ENCODE assay signal across 24 cellular contexts in genomic region chr14:102421366-102422057, GRCh38. TPM values are rescaled to one million over a fixed set of nuclear protein-coding genes. Genes with fewer than 3 reads are reported as not detected.
A peak's percentile ranks its signal among the peaks of the same experiment; 100 is the strongest.
DNase-seq lines count a peak whose midpoint lies in the region; ATAC-seq, FAIRE-seq and TF ChIP-seq lines count a peak whose summit lies in the region.
"Had no signal": no experiment of that assay in that cellular context is flagged by ENCODE, and none has a peak within 500 bp of the region (broad histone marks: within the 10 kb centered on the region; RNA-seq: fewer than 3 reads in every experiment).

No MANE protein-coding gene starts in this region.

- H3K27ac ChIP-seq in K562 (ENCODE audit: extremely low read depth, low read depth, low read length), result no peak overlapping the region
- no peak overlapping the region for H3K27ac ChIP-seq in osteoblast (ENCODE audit: low read depth, low read length)
- no peak overlapping the region for H3K27ac ChIP-seq in trophoblast cell (ENCODE audit: low read depth, low read length)
- H3K27ac ChIP-seq in lower lobe of right lung, result no peak overlapping the region
- H3K27ac ChIP-seq: ascending aorta, BLaER1, GM23248, heart left ventricle, prostate gland, spleen had no signal

- intact Hi-C loops in K562 (cut with micrococcal nuclease), result no loop called here
- intact Hi-C loops in lower lobe of right lung (cut with DNase I), result no loop called here

- H2BK12ac ChIP-seq in trophoblast cell (ENCODE audit: low read length), result no peak overlapping the region

- no peak overlapping the region for H4K8ac ChIP-seq in trophoblast cell (ENCODE audit: low read depth, low read length)

- H3K79me2 ChIP-seq in K562 (ENCODE audit: control insufficient read depth, insufficient read depth, low read length) (no peaks in the 10 kb centered on the region), osteoblast (ENCODE audit: insufficient read depth, low read length) (no peaks in the 10 kb centered on the region), trophoblast cell (ENCODE audit: control insufficient read depth, insufficient read depth, low read length, poor library complexity) (no peaks in the 10 kb centered on the region)

- H3K14ac ChIP-seq in trophoblast cell (ENCODE audit: low read length), result no peak overlapping the region

- no peaks in the 10 kb centered on the region for H3K36me3 ChIP-seq in K562 (ENCODE audit: control insufficient read depth, insufficient read depth, low read length)
- peaks cover 5% of the 10 kb centered on the region for H3K36me3 ChIP-seq in osteoblast (ENCODE audit: insufficient read depth, low read length)
- H3K36me3 ChIP-seq in trophoblast cell (ENCODE audit: control insufficient read depth in 1 of 2, insufficient read depth in 2 of 2, low read length in 2 of 2), result peaks cover 2 to 7% of the 10 kb centered on the region in 2 experiments
- H3K36me3 ChIP-seq in lower lobe of right lung, result peaks cover 6% of the 10 kb centered on the region
- H3K36me3 ChIP-seq: BLaER1, prostate gland had no signal

- H4K91ac ChIP-seq in trophoblast cell (ENCODE audit: low read depth, low read length), result no peak overlapping the region

- H4K12ac ChIP-seq in trophoblast cell (ENCODE audit: low read depth, low read length), result no peak overlapping the region

- H3K4me3 ChIP-seq in K562, result no peak overlapping the region
- H3K4me3 ChIP-seq in osteoblast (ENCODE audit: insufficient read depth, low read length), result no peak overlapping the region
- H3K4me3 ChIP-seq in trophoblast cell (ENCODE audit: low read depth, low read length), result no peak overlapping the region
- no peak overlapping the region for H3K4me3 ChIP-seq in lower lobe of right lung
- H3K4me3 ChIP-seq: ascending aorta, BLaER1, GM23248, heart left ventricle, prostate gland, spleen had no signal

- POLR2A ChIA-PET in K562 (lab: Yijun Ruan, JAX), result no interaction called here

- in situ Hi-C loops in K562 (cut with MboI), result no loop called here

- ATAC-seq in K562, result peak; percentile 52; the same call in 2 of the 3 replicates
- ATAC-seq in GM21390 (IDR thresholded peaks at IDR 0.05; ENCODE audit: unreplicated experiment), result no peak
- ATAC-seq in lower lobe of right lung, result no peak
- ATAC-seq: activated CD8-positive, alpha-beta T cell treated with anti-CD3 and anti-CD28 coated beads, Interleukin-2, amount 10 ng/mL, durations not matched to agents 7 days and 5 days; activated naive CD4-positive, alpha-beta T cell treated with anti-CD3 and anti-CD28 coated beads, Interleukin-2, amount 50 U/mL, for 72 hours; activated T-cell treated with anti-CD3 and anti-CD28 coated beads, Interleukin-2, amount 50 U/mL, for 4 hours; heart left ventricle; stimulated activated naive CD8-positive, alpha-beta T cell treated with anti-CD3 and anti-CD28 coated beads, Interleukin-15, Interleukin-2, amounts not matched to agents 100 U/mL and 50 U/mL, for 24 hours had no signal

- TF ChIP-seq CTCF in K562 (IDR thresholded peaks at IDR 0.05 in 2 of 3, conservative IDR thresholded peaks at IDR 0.05 in 1 of 3; ENCODE audit: insufficient read depth in 2 of 3, low read depth in 1 of 3, low read length in 3 of 3) (peak in 2 of 3 experiments; percentile 27 to 34; a peak in 3 of 6 replicates), osteoblast (IDR thresholded peaks at IDR 0.05; ENCODE audit: extremely low read depth, low read depth, low read length) (no peak), lower lobe of right lung (IDR thresholded peaks at IDR 0.05) (no peak)

- 16% methylated on average over 10 of the region's 12 CpGs for WGBS in K562 (ENCODE audit: insufficient coverage, low coverage, missing lambda C conversion rate)
- no CpG with 5 or more reads among the region's 12 CpGs for WGBS in trophoblast cell (ENCODE audit: extremely low coverage, insufficient coverage, insufficient read length)

- H3K27me3 ChIP-seq in K562 (ENCODE audit: control insufficient read depth in 2 of 2, insufficient read depth in 2 of 2, low read length in 2 of 2), result peaks cover 0 to 11% of the 10 kb centered on the region in 2 experiments; a peak in 2 of 5 replicates
- H3K27me3 ChIP-seq in osteoblast (ENCODE audit: insufficient read depth, low read length), result no peaks in the 10 kb centered on the region
- no peaks in the 10 kb centered on the region for H3K27me3 ChIP-seq in trophoblast cell (ENCODE audit: insufficient read depth, low read length)
- H3K27me3 ChIP-seq in lower lobe of right lung (ENCODE audit: low read depth), result no peaks in the 10 kb centered on the region
- H3K27me3 ChIP-seq: ascending aorta, BLaER1, heart left ventricle, spleen had no signal

- H3K18ac ChIP-seq in trophoblast cell (ENCODE audit: low read length), result no peak overlapping the region

- peak; percentile 2 for DNase-seq in AG08396 (ENCODE audit: low spot score)
- DNase-seq in HTR-8/SVneo (ENCODE audit: insufficient read length, low spot score), result no peak
- DNase-seq in K562 (ENCODE audit: extremely low read depth in 1 of 4, low spot score in 3 of 4), result peak in 1 of 4 experiments; percentile 11
- peak; percentile 51 for DNase-seq in osteoblast (ENCODE audit: insufficient read length, low spot score, missing footprints)
- no peak for DNase-seq in trophoblast cell
- no peak for DNase-seq in DMS153 treated with DMSO at 0.1 percent for 48 hours (lab: John Stamatoyannopoulos, UW; ENCODE audit: unreplicated experiment)
- DNase-seq in lower lobe of right lung, result no peak
- DNase-seq: activated CD4-positive, alpha-beta T cell treated with anti-CD3 and anti-CD28 coated beads for 1 hour; activated CD8-positive, alpha-beta T cell treated with anti-CD3 and anti-CD28 coated beads, Interleukin-2, amount 10 ng/mL, durations not matched to agents 7 days and 5 days; activated T-cell treated with anti-CD3 and anti-CD28 coated beads, Interleukin-2, amount 50 U/mL, for 4 hours; Caco-2; GM23248; heart left ventricle; MM.1S; NCI-H1436; SHP77 treated with DMSO at 0.1 percent for 48 hours; spleen; stimulated activated CD4-positive, alpha-beta T cell treated with anti-CD3 and anti-CD28 coated beads, Interleukin-4, amount 100 ng/mL, for 24 hours; stimulated activated naive CD8-positive, alpha-beta T cell treated with anti-CD3 and anti-CD28 coated beads, Interleukin-15, Interleukin-2, amounts not matched to agents 100 U/mL and 50 U/mL, for 24 hours had no signal

- H2AFZ ChIP-seq in K562 (ENCODE audit: low read depth, low read length), result no peak overlapping the region
- H2AFZ ChIP-seq in osteoblast (ENCODE audit: low read length), result no peak overlapping the region
- H2AFZ ChIP-seq in trophoblast cell (ENCODE audit: insufficient read depth, low read length, poor library complexity), result no peak overlapping the region
- H2AFZ ChIP-seq: GM23248 had no signal

- no peaks in the 10 kb centered on the region for H3K79me1 ChIP-seq in trophoblast cell (ENCODE audit: low read length)

- H2BK120ac ChIP-seq in trophoblast cell (ENCODE audit: insufficient read depth, low read length, poor library complexity), result no peak overlapping the region

- H3K4me1 ChIP-seq in K562 (replicated peaks in 1 of 2; ENCODE audit: control insufficient read depth in 2 of 2, insufficient read depth in 2 of 2, low read length in 2 of 2), result peaks cover 6 to 16% of the 10 kb centered on the region in 2 experiments; a peak in 3 of 5 replicates
- no peaks in the 10 kb centered on the region for H3K4me1 ChIP-seq in osteoblast (ENCODE audit: insufficient read depth, low read length)
- H3K4me1 ChIP-seq in trophoblast cell (ENCODE audit: control insufficient read depth in 1 of 2, insufficient read depth in 2 of 2, low read length in 2 of 2), result no peaks in the 10 kb centered on the region
- H3K4me1 ChIP-seq in lower lobe of right lung, result no peaks in the 10 kb centered on the region
- H3K4me1 ChIP-seq: ascending aorta, BLaER1, Caco-2, heart left ventricle, prostate gland, spleen had no signal

- no peak overlapping the region for H3K4me2 ChIP-seq in K562 (ENCODE audit: insufficient read depth, low read length)
- no peak overlapping the region for H3K4me2 ChIP-seq in osteoblast (ENCODE audit: insufficient read depth, low read length)
- no peak overlapping the region for H3K4me2 ChIP-seq in trophoblast cell (ENCODE audit: low read length)
- H3K4me2 ChIP-seq: BLaER1 had no signal

- TF ChIP-seq EP300 in K562 (IDR thresholded peaks at IDR 0.05; ENCODE audit: low read length), result no peak

- H3K9me1 ChIP-seq in K562 (ENCODE audit: control insufficient read depth, insufficient read depth, low read length), result no peaks in the 10 kb centered on the region

- H4K20me1 ChIP-seq in K562 (replicated peaks; ENCODE audit: control insufficient read depth, insufficient read depth, low read length) (no peaks in the 10 kb centered on the region), osteoblast (ENCODE audit: insufficient read depth, low read length) (no peaks in the 10 kb centered on the region)
- H4K20me1 ChIP-seq: BLaER1 had no signal

- 0 out of 4 replicates have a peak, but pooled peaks of 1 of the 2 experiments have one; percentile 8 for TF ChIP-seq RAD21 in K562 (CRISPR knock-in tag; conservative IDR thresholded peaks at IDR 0.05 in 1 of 2, IDR thresholded peaks at IDR 0.05 in 1 of 2)

- H3K23ac ChIP-seq in trophoblast cell (ENCODE audit: low read length), result no peak overlapping the region

- FAIRE-seq in HTR-8/SVneo (lab: Jason Lieb, UNC), result peak; percentile 55
- FAIRE-seq in K562 (lab: Jason Lieb, UNC), result no peak

- BruUV-seq in K562 (replicated peaks; lab: Mats Ljungman, UMichigan), result no TSS peak

- CTCF ChIA-PET in K562 (lab: Yijun Ruan, JAX; ENCODE audit: low intra/inter-chr PET ratio), result interaction anchor here (0.6 kb wide), 1 partner anchor 298 kb away, joined by 3 read pairs; no protein-coding TSS in a partner anchor

- H2BK5ac ChIP-seq in trophoblast cell (ENCODE audit: low read depth, low read length, poor library complexity), result no peak overlapping the region

- TF ChIP-seq POLR2A in K562 (conservative IDR thresholded peaks at IDR 0.05), result no peak

- H3K9me3 ChIP-seq in K562 (replicated peaks; ENCODE audit: control insufficient read depth, insufficient read depth, low read depth, low read length) (no peaks in the 10 kb centered on the region), osteoblast (ENCODE audit: low read depth, low read length) (no peaks in the 10 kb centered on the region), trophoblast cell (ENCODE audit: insufficient read depth, low read depth, low read length) (no peaks in the 10 kb centered on the region), lower lobe of right lung (no peaks in the 10 kb centered on the region)
- H3K9me3 ChIP-seq: ascending aorta, BLaER1, Caco-2, heart left ventricle, prostate gland, spleen had no signal

- H3K4ac ChIP-seq in trophoblast cell (ENCODE audit: low read depth, low read length), result no peak overlapping the region

- H3K9ac ChIP-seq in K562 (ENCODE audit: insufficient read depth in 1 of 2, low read depth in 2 of 2, low read length in 2 of 2) (no peak overlapping the region), trophoblast cell (ENCODE audit: low read length) (no peak overlapping the region)
- H3K9ac ChIP-seq: BLaER1, GM23248 had no signal

- no peak overlapping the region for H2AK5ac ChIP-seq in trophoblast cell (ENCODE audit: low read length)

RNA-seq across cellular contexts. Expression of gene TECPR2, which starts 58.8 kb away (rescaled TPM):
- total RNA-seq in K562 (2011; cell fraction: chromatin; rRNA removed; ENCODE audit: low replicate concordance), result 6.6 and 6.9 TPM in 2 replicates
- 3.2 and 5.3 TPM in 2 replicates for total RNA-seq in K562 (2011; cell fraction: nucleolus; rRNA removed)
- 1.8 and 3.7 TPM in 2 replicates for total RNA-seq in K562 (2011; cell fraction: nucleoplasm; rRNA removed)
- total RNA-seq in K562 (2014; rRNA removed), result 0.54 and 1.8 TPM in 2 replicates
- 1.0 and 1.1 TPM in 2 replicates for total RNA-seq in K562 (2014; rRNA removed; fragmentation: Illumina TruSeq; extraction: Trizol)
- 0.83 and 1.2 TPM in 2 replicates for total RNA-seq in K562 (2015; rRNA removed; fragmentation: Illumina TruSeq; extraction: Trizol)
- 1.7 and 3.0 TPM in 2 replicates for total RNA-seq in K562 (2021)
- 1.0 and 1.4 TPM in 2 replicates for polyA plus RNA-seq in K562 (2011; rRNA removed)
- polyA plus RNA-seq in K562 (2011; cell fraction: cytosol; rRNA removed), result 0.65 and 1.3 TPM in 2 replicates
- 1.8 and 2.9 TPM in 2 replicates for polyA plus RNA-seq in K562 (2011; cell fraction: nucleus; rRNA removed)
- polyA plus RNA-seq in K562 (2012), result 1.2 and 1.9 TPM in 2 replicates
- polyA plus RNA-seq in K562 (2014; fragmentation: Illumina TruSeq; extraction: Trizol), result 0.65 and 0.96 TPM in 2 replicates
- polyA plus RNA-seq in K562 (2014; fragmentation: Nextera tagmentation; extraction: Ambion mirVana), result under 1 TPM; 0.04 to 0.13 TPM
- 0.62 and 1.1 TPM in 2 replicates for polyA plus RNA-seq in K562 (2014; rRNA removed)
- polyA minus RNA-seq in K562 (2011; rRNA and poly(A)+ RNA removed), result 1.9 and 2.3 TPM in 2 replicates
- 0.82 and 2.5 TPM in 2 replicates for polyA minus RNA-seq in K562 (2011; cell fraction: cytosol; rRNA and poly(A)+ RNA removed)
- 2.0 and 3.1 TPM in 2 replicates for polyA minus RNA-seq in K562 (2011; cell fraction: nucleus; rRNA and poly(A)+ RNA removed)
- total RNA-seq in osteoblast, result 13.0 and 13.3 TPM in 2 replicates
- 6.6 and 6.9 TPM in 2 replicates for polyA plus RNA-seq in trophoblast cell (2013)
- total RNA-seq in lower lobe of right lung, result 23.2 TPM

RNA-seq across cellular contexts. Expression of gene CINP, which starts 58.8 kb away (rescaled TPM):
- 24.7 and 34.2 TPM in 2 replicates for total RNA-seq in K562 (2011; cell fraction: chromatin; rRNA removed; ENCODE audit: low replicate concordance)
- 17.8 and 18.5 TPM in 2 replicates for total RNA-seq in K562 (2011; cell fraction: nucleolus; rRNA removed)
- 23.9 and 27.1 TPM in 2 replicates for total RNA-seq in K562 (2011; cell fraction: nucleoplasm; rRNA removed)
- 47.7 and 56.1 TPM in 2 replicates for total RNA-seq in K562 (2014; rRNA removed)
- 39.3 and 44.7 TPM in 2 replicates for total RNA-seq in K562 (2014; rRNA removed; fragmentation: Illumina TruSeq; extraction: Trizol)
- total RNA-seq in K562 (2015; rRNA removed; fragmentation: Illumina TruSeq; extraction: Trizol), result 40.1 and 41.2 TPM in 2 replicates
- 41.2 and 41.8 TPM in 2 replicates for total RNA-seq in K562 (2021)
- 40.8 and 43.7 TPM in 2 replicates for polyA plus RNA-seq in K562 (2011; rRNA removed)
- 46.2 and 84.1 TPM in 2 replicates for polyA plus RNA-seq in K562 (2011; cell fraction: cytosol; rRNA removed)
- 15.0 and 17.6 TPM in 2 replicates for polyA plus RNA-seq in K562 (2011; cell fraction: nucleus; rRNA removed)
- 37.8 and 38.6 TPM in 2 replicates for polyA plus RNA-seq in K562 (2012)
- polyA plus RNA-seq in K562 (2014; fragmentation: Illumina TruSeq; extraction: Trizol), result 56.5 and 62.4 TPM in 2 replicates
- 10 to 100 TPM; 36.3 to 63.2 TPM for polyA plus RNA-seq in K562 (2014; fragmentation: Nextera tagmentation; extraction: Ambion mirVana)
- 54.2 and 54.5 TPM in 2 replicates for polyA plus RNA-seq in K562 (2014; rRNA removed)
- polyA minus RNA-seq in K562 (2011; rRNA and poly(A)+ RNA removed), result 26.9 and 36.0 TPM in 2 replicates
- 15.5 and 16.7 TPM in 2 replicates for polyA minus RNA-seq in K562 (2011; cell fraction: cytosol; rRNA and poly(A)+ RNA removed)
- 7.1 and 10.9 TPM in 2 replicates for polyA minus RNA-seq in K562 (2011; cell fraction: nucleus; rRNA and poly(A)+ RNA removed)
- total RNA-seq in osteoblast, result 31.8 and 49.2 TPM in 2 replicates
- 22.1 and 23.0 TPM in 2 replicates for polyA plus RNA-seq in trophoblast cell (2013)
- 34.3 TPM for total RNA-seq in lower lobe of right lung

Comparison
In these comparisons a context has a peak if more than half of its experiments do, and no peak if none do; other contexts are left out.
1. DNase-seq: peak in AG08396 (single experiment) and osteoblast (single experiment); none in HTR-8/SVneo (single experiment), trophoblast cell (0 of 2), DMS153 treated with DMSO at 0.1 percent for 48 hours (single experiment) and lower lobe of right lung (single experiment).
2. CTCF ChIP-seq: peak in K562 (2 of 3); none in osteoblast (single experiment) and lower lobe of right lung (single experiment).